1 cellular context compared by ENCODE assay signal in genomic region chr7:77460057-77460486, GRCh38.
TF ChIP-seq lines count a peak whose summit lies in the region.

No MANE protein-coding gene starts in this region.

TF ChIP-seq in H1, 55 proteins besides CTCF, POLR2A, EP300 and RAD21 (continued from another document):
- no peak for TF ChIP-seq CHD7 (IDR thresholded peaks at IDR 0.05; ENCODE audit: insufficient replicate concordance, low read length)
- no peak for TF ChIP-seq MAX (IDR thresholded peaks at IDR 0.05)
- TF ChIP-seq CHD1 (IDR thresholded peaks at IDR 0.05; ENCODE audit: low read depth, low read length), result no peak
- no peak for TF ChIP-seq HDAC6 (IDR thresholded peaks at IDR 0.05; ENCODE audit: low read depth, low read length)
- TF ChIP-seq RNF2 (IDR thresholded peaks at IDR 0.05; ENCODE audit: borderline replicate concordance, low read depth, low read length, missing control alignments, poor library complexity, severe bottlenecking), result no peak
- TF ChIP-seq SP4 (IDR thresholded peaks at IDR 0.05; ENCODE audit: low read length), result no peak
- no peak for TF ChIP-seq RBBP5 (IDR thresholded peaks at IDR 0.05; ENCODE audit: borderline replicate concordance, low read depth, low read length)
- TF ChIP-seq JUND (IDR thresholded peaks at IDR 0.05; ENCODE audit: low read length), result no peak
